18 cellular contexts compared by ENCODE assay signal in the genomic region with DNA sequence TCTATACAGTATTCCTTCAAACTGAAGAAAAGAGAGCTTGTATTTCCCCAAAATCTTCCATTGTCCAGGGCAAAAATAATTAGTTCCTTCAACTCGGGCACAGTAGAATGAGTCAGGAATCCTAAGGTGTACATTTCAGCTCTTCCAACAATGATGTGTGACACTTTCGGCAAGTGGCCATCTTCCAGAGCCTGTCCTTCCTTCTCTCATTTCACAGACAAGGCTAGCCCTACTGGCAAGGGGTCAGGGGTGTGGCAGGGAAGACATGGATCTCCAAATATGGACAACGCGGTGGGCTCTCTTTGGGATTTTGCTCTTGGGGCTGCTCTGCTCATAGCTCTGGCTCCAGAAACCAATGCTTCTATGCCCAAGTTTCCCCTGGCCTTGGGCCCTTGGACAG. TPM values are rescaled to one million over a fixed set of nuclear protein-coding genes. Genes with fewer than 3 reads are reported as not detected.
DNase-seq lines count a peak whose midpoint lies in the region; ATAC-seq, FAIRE-seq and TF ChIP-seq lines count a peak whose summit lies in the region.
"Had no signal": no experiment of that assay in that cellular context is flagged by ENCODE, and none has a peak within 500 bp of the region (broad histone marks: within the 10 kb centered on the region; RNA-seq: fewer than 3 reads in every experiment).

No MANE protein-coding gene starts in this region.

- H3K9ac ChIP-seq in endodermal cell (ENCODE audit: extremely low read depth, low read length, poor library complexity, severe bottlenecking), result no peak overlapping the region

- intact Hi-C loops in Right ventricle myocardium inferior (cut with DNase I), result loop anchor here (5.0 kb wide), 1 partner anchor 46 kb away; no protein-coding TSS in a partner anchor

- H3K4me1 ChIP-seq in cardiac muscle cell (ENCODE audit: low read depth) (peaks cover 23% of the 10 kb centered on the region), endodermal cell (ENCODE audit: control insufficient read depth, insufficient read depth, low read length) (no peaks in the 10 kb centered on the region)
- H3K4me1 ChIP-seq: tibial artery had no signal

- peak overlapping the region; percentile 14 for H3K27ac ChIP-seq in cardiac muscle cell
- no peak overlapping the region for H3K27ac ChIP-seq in endodermal cell (ENCODE audit: low read depth, low read length)
- H3K27ac ChIP-seq: tibial artery had no signal

- H3K9me3 Mint-ChIP-seq in endodermal cell, result no peaks in the 10 kb centered on the region
- H3K9me3 Mint-ChIP-seq in nephron progenitor cell, result no peaks in the 10 kb centered on the region
- H3K9me3 Mint-ChIP-seq in type B pancreatic cell, result no peaks in the 10 kb centered on the region
- H3K9me3 Mint-ChIP-seq: activated CD4-positive, alpha-beta T cell treated with anti-CD3 and anti-CD28 coated beads, Interleukin-2, amount 10 ng/mL, durations not matched to agents 24 days and 14 days; activated T-cell treated with anti-CD3 and anti-CD28 coated beads, Interleukin-2, amount 50 U/mL, for 4 hours; memory B cell; stimulated activated naive CD8-positive, alpha-beta T cell treated with anti-CD3 and anti-CD28 coated beads, Interleukin-15, Interleukin-2, amounts not matched to agents 100 ng/mL and 50 ng/mL, for 24 hours had no signal

- WGBS in endodermal cell (ENCODE audit: insufficient coverage in 1 of 2, insufficient read length in 1 of 2), 2 experiments, result 83 to 94% methylated on average over 3 to 4 of the region's 4 CpGs

- H3K27me3 Mint-ChIP-seq in endodermal cell (ENCODE audit: insufficient read depth), result no peaks in the 10 kb centered on the region
- no peaks in the 10 kb centered on the region for H3K27me3 Mint-ChIP-seq in nephron progenitor cell (ENCODE audit: low read depth, poor library complexity)
- no peaks in the 10 kb centered on the region for H3K27me3 Mint-ChIP-seq in type B pancreatic cell

- no peak for ATAC-seq in Right ventricle myocardium inferior
- no peak for ATAC-seq in omental fat pad (ENCODE audit: low FRiP score)
- ATAC-seq in GM18868 (IDR thresholded peaks at IDR 0.05; ENCODE audit: unreplicated experiment), result no peak
- ATAC-seq: activated T-cell treated with anti-CD3 and anti-CD28 coated beads, Interleukin-2, amount 50 U/mL, for 4 hours had no signal

- TF ChIP-seq POLR2A in H54 (IDR thresholded peaks at IDR 0.05; ENCODE audit: low read depth, low read length), result no peak

- H3K4me3 ChIP-seq in cardiac muscle cell, result no peak overlapping the region
- H3K4me3 ChIP-seq in endodermal cell (ENCODE audit: low read length), result no peak overlapping the region
- H3K4me3 ChIP-seq: tibial artery had no signal

- FAIRE-seq in H54 (lab: Jason Lieb, UNC), result no peak

- H3K27ac Mint-ChIP-seq in endodermal cell, result peak overlapping the region; percentile 20
- H3K27ac Mint-ChIP-seq in nephron progenitor cell, result peak overlapping the region; percentile 81
- peak overlapping the region; percentile 72 for H3K27ac Mint-ChIP-seq in type B pancreatic cell
- H3K27ac Mint-ChIP-seq: activated CD4-positive, alpha-beta T cell treated with anti-CD3 and anti-CD28 coated beads, Interleukin-2, amount 10 ng/mL, durations not matched to agents 24 days and 14 days; memory B cell; stimulated activated naive CD8-positive, alpha-beta T cell treated with anti-CD3 and anti-CD28 coated beads, Interleukin-15, Interleukin-2, amounts not matched to agents 100 ng/mL and 50 ng/mL, for 24 hours had no signal

- H3K27me3 ChIP-seq in cardiac muscle cell, result no peaks in the 10 kb centered on the region
- H3K27me3 ChIP-seq in endodermal cell (ENCODE audit: control insufficient read depth, insufficient read depth, low read length, poor library complexity, severe bottlenecking), result no peaks in the 10 kb centered on the region
- H3K27me3 ChIP-seq: tibial artery had no signal

- peaks cover 60% of the 10 kb centered on the region for H3K4me1 Mint-ChIP-seq in endodermal cell
- peaks cover 45% of the 10 kb centered on the region for H3K4me1 Mint-ChIP-seq in nephron progenitor cell
- H3K4me1 Mint-ChIP-seq in type B pancreatic cell (ENCODE audit: unreplicated experiment), result peaks cover 30% of the 10 kb centered on the region
- H3K4me1 Mint-ChIP-seq: activated CD4-positive, alpha-beta T cell treated with anti-CD3 and anti-CD28 coated beads, Interleukin-2, amount 10 ng/mL, durations not matched to agents 24 days and 14 days; memory B cell had no signal

- H3K4me3 Mint-ChIP-seq in endodermal cell (no peak overlapping the region), nephron progenitor cell (no peak overlapping the region), type B pancreatic cell (no peak overlapping the region)
- H3K4me3 Mint-ChIP-seq: activated CD4-positive, alpha-beta T cell treated with anti-CD3 and anti-CD28 coated beads, Interleukin-2, amount 10 ng/mL, durations not matched to agents 24 days and 14 days; activated T-cell treated with anti-CD3 and anti-CD28 coated beads, Interleukin-2, amount 50 U/mL, for 4 hours; memory B cell; stimulated activated naive CD8-positive, alpha-beta T cell treated with anti-CD3 and anti-CD28 coated beads, Interleukin-15, Interleukin-2, amounts not matched to agents 100 ng/mL and 50 ng/mL, for 24 hours had no signal

- no peaks in the 10 kb centered on the region for H3K9me3 ChIP-seq in cardiac muscle cell (ENCODE audit: low read depth)
- H3K9me3 ChIP-seq in endodermal cell (ENCODE audit: control insufficient read depth, low read length), result no peaks in the 10 kb centered on the region
- H3K9me3 ChIP-seq: tibial artery had no signal

- H3K36me3 Mint-ChIP-seq in endodermal cell (ENCODE audit: low read depth), result no peaks in the 10 kb centered on the region
- no peaks in the 10 kb centered on the region for H3K36me3 Mint-ChIP-seq in nephron progenitor cell (ENCODE audit: low read depth)
- peaks cover 8% of the 10 kb centered on the region for H3K36me3 Mint-ChIP-seq in type B pancreatic cell
- H3K36me3 Mint-ChIP-seq: memory B cell had no signal

- DNase-seq in cardiac muscle cell (ENCODE audit: low read depth in 1 of 2, low spot score in 1 of 2), result no peak
- DNase-seq in Right ventricle myocardium inferior (ENCODE audit: missing footprints), result no peak
- no peak for DNase-seq in endodermal cell
- no peak for DNase-seq in nephron progenitor cell
- DNase-seq in type B pancreatic cell (ENCODE audit: extremely low spot score, unreplicated experiment), result no peak
- DNase-seq in omental fat pad (ENCODE audit: low spot score), result no peak
- no peak for DNase-seq in H54 (ENCODE audit: insufficient read length, low spot score)
- DNase-seq: activated CD4-positive, alpha-beta T cell treated with anti-CD3 and anti-CD28 coated beads, Interleukin-2, amount 10 ng/mL, durations not matched to agents 24 days and 14 days; activated gamma-delta T cell treated with Interleukin-2 at 50 U/mL for 16 hours; activated T-cell treated with anti-CD3 and anti-CD28 coated beads, Interleukin-2, amount 50 U/mL, for 4 hours; cerebellar nuclear complex; left cardiac atrium; NCI-H1105 treated with DMSO at 0.1 percent for 48 hours; NCI-H2029; tibial artery had no signal

- TF ChIP-seq CTCF in cardiac muscle cell (IDR thresholded peaks at IDR 0.05; ENCODE audit: low read depth, low read length), result no peak
- no peak for TF ChIP-seq CTCF in endodermal cell (conservative IDR thresholded peaks at IDR 0.05)
- TF ChIP-seq CTCF in nephron progenitor cell (IDR thresholded peaks at IDR 0.05), result no peak
- no peak for TF ChIP-seq CTCF in type B pancreatic cell (conservative IDR thresholded peaks at IDR 0.05)
- TF ChIP-seq CTCF in omental fat pad (IDR thresholded peaks at IDR 0.05), result no peak

- H3K36me3 ChIP-seq in cardiac muscle cell (no peaks in the 10 kb centered on the region), endodermal cell (ENCODE audit: control insufficient read depth, insufficient read depth, low read length) (no peaks in the 10 kb centered on the region)
- H3K36me3 ChIP-seq: tibial artery had no signal

RNA-seq across cellular contexts. Expression of a gene that starts 6.0 kb away (rescaled TPM):
- 3.7 and 5.5 TPM in 2 replicates for total RNA-seq in cardiac muscle cell
- 3.6 and 5.0 TPM in 2 replicates for polyA plus RNA-seq in cardiac muscle cell
- 9.0 TPM for total RNA-seq in Right ventricle myocardium inferior
- 10 to 100 TPM; 47.7 to 48.4 TPM for total RNA-seq in endodermal cell
- 19.4 TPM for polyA plus RNA-seq in endodermal cell (2013, experiment 1 of 2)
- 15.0 TPM for polyA plus RNA-seq in endodermal cell (2013, experiment 2 of 2)
- total RNA-seq in type B pancreatic cell (ENCODE audit: low replicate concordance), result 35.9 and 47.5 TPM in 2 replicates
- total RNA-seq in omental fat pad, result 1 to 10 TPM; 3.0 to 6.5 (median 4.9) TPM

Comparison
In these comparisons a context has a peak if more than half of its experiments do, and no peak if none do; other contexts are left out.
1. H3K27ac Mint-ChIP-seq: peak in every context shown above with its lines; median percentile 81 in nephron progenitor cell; 72 in type B pancreatic cell; 20 in endodermal cell.